21 cellular contexts compared by ENCODE assay signal in genomic region chr18:11125372-11126315, GRCh38. TPM values are rescaled to one million over a fixed set of nuclear protein-coding genes. Genes with fewer than 3 reads are reported as not detected.
DNase-seq lines count a peak whose midpoint lies in the region; ATAC-seq, FAIRE-seq and TF ChIP-seq lines count a peak whose summit lies in the region.
"Had no signal": no experiment of that assay in that cellular context is flagged by ENCODE, and none has a peak within 500 bp of the region (broad histone marks: within the 10 kb centered on the region; RNA-seq: fewer than 3 reads in every experiment).

No MANE protein-coding gene starts in this region.

- no peaks in the 10 kb centered on the region for H3K4me1 ChIP-seq in H9 (ENCODE audit: insufficient read depth, low read length)
- peaks cover 18% of the 10 kb centered on the region for H3K4me1 ChIP-seq in body of pancreas
- no peaks in the 10 kb centered on the region for H3K4me1 ChIP-seq in left lung
- H3K4me1 ChIP-seq in pancreas = peaks cover 0 to 6% (median 6%) of the 10 kb centered on the region in 3 donors
- no peaks in the 10 kb centered on the region for H3K4me1 ChIP-seq in breast epithelium
- H3K4me1 ChIP-seq: BLaER1 had no signal

- no peaks in the 10 kb centered on the region for H4K20me1 ChIP-seq in H9 (ENCODE audit: control insufficient read depth, insufficient read depth, insufficient read length)
- H4K20me1 ChIP-seq: BLaER1 had no signal

- no peak overlapping the region for H2BK120ac ChIP-seq in H9 (ENCODE audit: low read depth, low read length, poor library complexity, severe bottlenecking)

- H4K5ac ChIP-seq in H9 (ENCODE audit: insufficient read length, low read depth, low read length) = no peak overlapping the region

- no peak overlapping the region for H2BK5ac ChIP-seq in H9 (ENCODE audit: insufficient read length, low read length)

- FAIRE-seq in pancreas (lab: Jason Lieb, UNC) = no peak
- FAIRE-seq: GM19239, RCC 7860 had no signal

- H3K23ac ChIP-seq in H9 (ENCODE audit: insufficient read length, low read depth, low read length) = no peak overlapping the region

- H2AFZ ChIP-seq in H9 (ENCODE audit: low read length) = no peak overlapping the region

- no peak overlapping the region for H2BK12ac ChIP-seq in H9 (ENCODE audit: insufficient read length, low read depth, low read length)

- no peaks in the 10 kb centered on the region for H3K36me3 ChIP-seq in body of pancreas (replicated peaks in 1 of 2; ENCODE audit: insufficient read depth in 1 of 2, low read depth in 2 of 2)
- H3K36me3 ChIP-seq in left lung = no peaks in the 10 kb centered on the region
- H3K36me3 ChIP-seq in pancreas = no peaks in the 10 kb centered on the region
- H3K36me3 ChIP-seq in breast epithelium = no peaks in the 10 kb centered on the region
- H3K36me3 ChIP-seq: BLaER1 had no signal

- no peaks in the 10 kb centered on the region for H3K79me1 ChIP-seq in H9 (ENCODE audit: insufficient read depth, low read depth, low read length, poor library complexity, severe bottlenecking)

- ATAC-seq in body of pancreas (peak; percentile 68), left lung (peak; percentile 35), pancreas (peak; percentile 23 to 88 (median 82)), GM19328 (IDR thresholded peaks at IDR 0.05; ENCODE audit: unreplicated experiment) (no peak)

- no peak for DNase-seq in H9
- DNase-seq in body of pancreas = peak in 1 of 4 donors; percentile 36
- no peak for DNase-seq in left lung
- DNase-seq in pancreas = no peak
- DNase-seq in RKO (ENCODE audit: low spot score) = no peak
- DNase-seq in breast epithelium (ENCODE audit: low spot score in 2 of 2) = no peak
- DNase-seq: CD4-positive, alpha-beta memory T cell; DMS153; GDM1; GOT3; KG1; NCI-H1694 treated with DMSO at 0.1 percent for 48 hours; NCI-H2107; NCI-H2227 treated with DMSO at 0.1 percent for 48 hours; NCI-H510A treated with DMSO at 0.1 percent for 48 hours; NCI-H774; SHP77 treated with DMSO at 0.1 percent for 48 hours had no signal

- H3K9me3 Mint-ChIP-seq in H9 = peaks cover 6 to 16% of the 10 kb centered on the region in 2 experiments

- no peaks in the 10 kb centered on the region for H3K4me1 Mint-ChIP-seq in H9
- H3K4me1 Mint-ChIP-seq: CD4-positive, alpha-beta memory T cell had no signal

- H4K8ac ChIP-seq in H9 (replicated peaks; ENCODE audit: insufficient read length, low read depth, low read length) = no peak overlapping the region

- no peaks in the 10 kb centered on the region for H3K27me3 Mint-ChIP-seq in H9 (ENCODE audit: low read depth)
- H3K27me3 Mint-ChIP-seq: CD4-positive, alpha-beta memory T cell had no signal

- H3K23me2 ChIP-seq in H9 (ENCODE audit: insufficient read length, low read depth, low read length, poor library complexity, severe bottlenecking) = no peaks in the 10 kb centered on the region

- intact Hi-C loops in body of pancreas (cut with DNase I) = no loop called here
- intact Hi-C loops in left lung (cut with DNase I) = no loop called here
- intact Hi-C loops in pancreas (cut with DNase I) = no loop called here
- intact Hi-C loops in breast epithelium (cut with DNase I; ENCODE audit: low total_unique reads) = no loop called here

- WGBS in H9 (ENCODE audit: extremely low coverage, insufficient read length, low lambda C conversion rate) = no CpG with 5 or more reads among the region's 11 CpGs
- 49 to 56% methylated on average over 11 of the region's 11 CpGs for WGBS in body of pancreas, 2 donors
- 48 to 54% methylated on average over 11 of the region's 11 CpGs for WGBS in pancreas, 2 donors

- H2BK20ac ChIP-seq in H9 (ENCODE audit: low read depth, low read length, poor library complexity, severe bottlenecking) = no peak overlapping the region

- H3K9me3 ChIP-seq in H9 (ENCODE audit: control insufficient read depth, low read depth, low read length) (no peaks in the 10 kb centered on the region), body of pancreas (peaks cover 0 to 9% (median 0%) of the 10 kb centered on the region in 3 donors), left lung (peaks cover 0 to 21% of the 10 kb centered on the region in 2 donors), pancreas (no peaks in the 10 kb centered on the region), breast epithelium (peaks cover 0 to 14% of the 10 kb centered on the region in 2 donors)

- H3K4ac ChIP-seq in H9 (ENCODE audit: low read depth, low read length) = no peak overlapping the region

- H3K36me3 Mint-ChIP-seq in H9 (ENCODE audit: insufficient read depth in 1 of 3, low read depth in 3 of 3) = peaks cover 8 to 12% (median 10%) of the 10 kb centered on the region in 3 experiments
- H3K36me3 Mint-ChIP-seq: CD4-positive, alpha-beta memory T cell had no signal

- no peak overlapping the region for H3K4me3 Mint-ChIP-seq in H9
- H3K4me3 Mint-ChIP-seq: CD4-positive, alpha-beta memory T cell had no signal

- no peak overlapping the region for H3T11ph ChIP-seq in H9 (ENCODE audit: low read length)

- H3K14ac ChIP-seq in H9 (ENCODE audit: insufficient read depth, low read length) = no peak overlapping the region

- no peak overlapping the region for H2BK15ac ChIP-seq in H9 (ENCODE audit: low read depth, low read length)

- H3K4me3 ChIP-seq in body of pancreas (no peak overlapping the region), left lung (no peak overlapping the region), pancreas (no peak overlapping the region), breast epithelium (no peak overlapping the region)
- H3K4me3 ChIP-seq: BLaER1 had no signal

- no peak overlapping the region for H3K27ac Mint-ChIP-seq in H9
- H3K27ac Mint-ChIP-seq: CD4-positive, alpha-beta memory T cell had no signal

- no peak overlapping the region for H4K91ac ChIP-seq in H9 (ENCODE audit: insufficient read length, low read depth, low read length)

- H3K9ac ChIP-seq in H9 (ENCODE audit: extremely low read depth, insufficient read length, low read length) = no peak overlapping the region
- H3K9ac ChIP-seq: BLaER1 had no signal

- H3K79me2 ChIP-seq in H9 (ENCODE audit: insufficient read depth, low read length) = no peaks in the 10 kb centered on the region

- TF ChIP-seq POLR2A in body of pancreas (IDR thresholded peaks at IDR 0.05) (no peak), breast epithelium (IDR thresholded peaks at IDR 0.05) (no peak)

- H3K27me3 ChIP-seq in H9 (ENCODE audit: insufficient read depth, low read length) (no peaks in the 10 kb centered on the region), body of pancreas (no peaks in the 10 kb centered on the region), left lung (no peaks in the 10 kb centered on the region), pancreas (no peaks in the 10 kb centered on the region), breast epithelium (no peaks in the 10 kb centered on the region)
- H3K27me3 ChIP-seq: BLaER1 had no signal

- H3K18ac ChIP-seq in H9 (ENCODE audit: insufficient read length, low read depth, low read length) = no peak overlapping the region

- H2AK5ac ChIP-seq in H9 (ENCODE audit: insufficient read length, low read length) = no peak overlapping the region

- H3K56ac ChIP-seq in H9 (ENCODE audit: insufficient read length, low read depth, low read length) = no peak overlapping the region

- no peak overlapping the region for H3K4me2 ChIP-seq in H9 (ENCODE audit: insufficient read depth, insufficient read length, low read length)
- H3K4me2 ChIP-seq: BLaER1 had no signal

- TF ChIP-seq CTCF in H9 (conservative IDR thresholded peaks at IDR 0.05) (peak; percentile 26; the same call in 2 of the 3 replicates), body of pancreas (IDR thresholded peaks at IDR 0.05) (no peak), left lung (IDR thresholded peaks at IDR 0.05) (no peak), pancreas (IDR thresholded peaks at IDR 0.05) (no peak), breast epithelium (IDR thresholded peaks at IDR 0.05) (no peak)

- H3K27ac ChIP-seq in H9 (ENCODE audit: insufficient read length, low read depth, low read length) (no peak overlapping the region), body of pancreas (no peak overlapping the region), left lung (peak overlapping the region in 1 of 2 donors; percentile 7), pancreas (no peak overlapping the region), breast epithelium (no peak overlapping the region)
- H3K27ac ChIP-seq: BLaER1 had no signal

RNA-seq across cellular contexts. Expression of gene PIEZO2, which starts 23.7 kb away (rescaled TPM):
- 3.9 and 5.9 TPM in 2 replicates for total RNA-seq in H9 (2021)
- 10 to 100 TPM in 1 of 2 donors, under 1 TPM in 1; 0.33 to 40.7 TPM for total RNA-seq in body of pancreas
- total RNA-seq in left lung = 10 to 100 TPM; 40.3 to 77.7 TPM
- 10 to 100 TPM in 1 of 6 donors, 1 to 10 TPM in 5; 1.1 to 11.1 (median 3.6) TPM for total RNA-seq in pancreas
- polyA plus RNA-seq in pancreas = under 1 TPM; 0.38 to 0.96 TPM
- total RNA-seq in breast epithelium = 10 to 100 TPM in 2 of 3 donors, 1 to 10 TPM in 1; 1.9 to 26.2 (median 11.4) TPM
- total RNA-seq: CD4-positive, alpha-beta memory T cell had no signal
- polyA plus RNA-seq: CD4-positive, alpha-beta memory T cell had no signal
